ENCODE assay signal across 1 cellular context in genomic region chr1:204361341-204361771, GRCh38.
TF ChIP-seq lines count a peak whose summit lies in the region.

No MANE protein-coding gene starts in this region.

TF ChIP-seq in IMR-90, 13 proteins besides CTCF, POLR2A, EP300 and RAD21 (continued from another document):
- TF ChIP-seq SMC3 (IDR thresholded peaks at IDR 0.05; ENCODE audit: low read depth, low read length) (no peak), MXI1 (IDR thresholded peaks at IDR 0.05; ENCODE audit: borderline replicate concordance, low read depth, low read length) (no peak), BHLHE40 (IDR thresholded peaks at IDR 0.05; ENCODE audit: low read depth, low read length) (no peak), MAZ (IDR thresholded peaks at IDR 0.05; ENCODE audit: borderline replicate concordance, low read depth, low read length) (no peak), CHD1 (IDR thresholded peaks at IDR 0.05; ENCODE audit: low read depth, low read length) (no peak)
